8 cellular contexts compared by ENCODE assay signal in the genomic region with DNA sequence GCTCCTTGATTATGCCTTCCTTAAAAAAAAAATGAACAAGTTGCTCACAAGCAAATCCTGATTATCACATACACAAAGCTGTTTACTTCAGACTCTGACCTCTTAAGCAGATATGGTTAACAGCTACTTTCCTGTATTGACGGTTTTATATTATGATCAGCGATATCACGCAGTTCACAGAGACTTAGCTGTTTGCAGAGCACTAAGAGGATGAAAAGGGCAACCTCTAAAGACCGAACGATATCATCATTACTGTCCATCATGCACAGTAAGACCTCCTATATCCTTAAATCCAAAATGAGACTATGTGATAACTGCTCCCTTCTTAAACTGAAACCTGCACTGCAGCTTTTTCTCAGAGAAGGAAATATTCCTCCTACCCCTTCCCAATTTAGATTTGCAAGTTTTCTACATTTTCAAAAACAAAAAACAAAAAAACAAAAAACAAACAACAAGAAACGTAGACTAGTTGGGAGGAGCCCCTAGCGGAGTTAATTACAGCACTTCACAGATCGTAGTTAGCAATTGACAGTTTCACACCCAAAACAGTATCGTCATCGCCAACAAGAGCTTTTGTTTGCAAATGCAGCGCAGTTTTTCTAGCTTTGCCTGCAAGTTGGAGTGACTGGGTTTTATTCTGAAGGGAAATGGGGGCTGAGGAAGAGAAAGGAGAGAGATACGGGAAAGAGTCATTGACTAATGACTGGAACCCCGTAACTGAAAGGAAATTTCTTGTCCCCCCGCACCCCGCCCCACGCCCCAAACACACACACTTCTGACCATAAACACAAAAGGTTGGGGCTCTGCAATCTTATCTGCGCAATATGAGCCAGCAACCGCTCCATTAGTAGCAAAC. TPM values are rescaled to one million over a fixed set of nuclear protein-coding genes. Genes with fewer than 3 reads are reported as not detected.
A peak's percentile ranks its signal among the peaks of the same experiment; 100 is the strongest.
DNase-seq lines count a peak whose midpoint lies in the region; TF ChIP-seq lines count a peak whose summit lies in the region.

No MANE protein-coding gene starts in this region.

- peaks cover 10% of the 10 kb centered on the region for H3K4me1 Mint-ChIP-seq in endothelial cell (ENCODE audit: unreplicated experiment)

- H3K36me3 Mint-ChIP-seq in endothelial cell (ENCODE audit: low read depth, unreplicated experiment), result peaks cover 4% of the 10 kb centered on the region

- TF ChIP-seq CTCF in VCaP (conservative IDR thresholded peaks at IDR 0.05) (no peak), endothelial cell (IDR thresholded peaks at IDR 0.05; ENCODE audit: unreplicated experiment) (no peak)

- H3K4me1 ChIP-seq in urinary bladder (ENCODE audit: insufficient read depth), result no peaks in the 10 kb centered on the region

- no peaks in the 10 kb centered on the region for H3K36me3 ChIP-seq in urinary bladder (ENCODE audit: insufficient read depth)

- under 1% methylated on average over 18 of the region's 18 CpGs for WGBS in urinary bladder

- no peaks in the 10 kb centered on the region for H3K9me3 Mint-ChIP-seq in endothelial cell (ENCODE audit: unreplicated experiment)

- peak overlapping the region; percentile 100 for H3K27ac ChIP-seq in VCaP
- peak overlapping the region; percentile 100 for H3K27ac ChIP-seq in urinary bladder (ENCODE audit: low read depth)

- peak; percentile 41 for DNase-seq in activated CD4-positive, alpha-beta T cell treated with anti-CD3 and anti-CD28 coated beads for 48 hours
- DNase-seq in activated CD4-positive, alpha-beta T cell treated with anti-CD3 and anti-CD28 coated beads for 1 hour, result no peak
- peak; percentile 27 for DNase-seq in KBM-7
- peak; percentile 4 for DNase-seq in endothelial cell (ENCODE audit: low spot score)
- peak; percentile 24 for DNase-seq in myocyte (ENCODE audit: low read depth)
- DNase-seq in NCI-H226, result no peak

- peak overlapping the region; percentile 99 for H3K4me3 Mint-ChIP-seq in endothelial cell (ENCODE audit: unreplicated experiment)

- in situ Hi-C loops in KBM-7 (cut with MboI; ENCODE audit: low pct_unique_long_range_greater_than_20kb, low sequenced_read_pairs), result no loop called here

- H3K4me3 ChIP-seq in urinary bladder (ENCODE audit: low read depth, low read length), result peak overlapping the region; percentile 91

- H3K27ac Mint-ChIP-seq in endothelial cell (ENCODE audit: unreplicated experiment), result peak overlapping the region; percentile 99

- H3K27me3 Mint-ChIP-seq in endothelial cell (ENCODE audit: unreplicated experiment), result peaks cover 10% of the 10 kb centered on the region

RNA-seq across cellular contexts. Expression of gene DDX6, which starts 1.2 kb away (rescaled TPM):
- total RNA-seq in endothelial cell (ENCODE audit: unreplicated experiment), result 165 TPM
- total RNA-seq in myocyte, result 99.1 and 119 TPM in 2 replicates
- 35.4 TPM for polyA plus RNA-seq in myocyte (2012)
- total RNA-seq in urinary bladder, result 212 TPM
- 33.3 TPM for polyA plus RNA-seq in urinary bladder

Comparison
In these comparisons a context has a peak if more than half of its experiments do, and no peak if none do; other contexts are left out.
1. DNase-seq: peak in activated CD4-positive, alpha-beta T cell treated with anti-CD3 and anti-CD28 coated beads for 48 hours (single experiment), KBM-7 (single experiment), endothelial cell (single experiment) and myocyte (single experiment); none in activated CD4-positive, alpha-beta T cell treated with anti-CD3 and anti-CD28 coated beads for 1 hour (single experiment) and NCI-H226 (single experiment).